ENCODE assay signal across 18 cellular contexts in genomic region chr6:18423426-18423825, GRCh38. TPM values are rescaled to one million over a fixed set of nuclear protein-coding genes. Genes with fewer than 3 reads are reported as not detected.
DNase-seq lines count a peak whose midpoint lies in the region; ATAC-seq and TF ChIP-seq lines count a peak whose summit lies in the region.
"Had no signal": no experiment of that assay in that cellular context is flagged by ENCODE, and none has a peak within 500 bp of the region (broad histone marks: within the 10 kb centered on the region; RNA-seq: fewer than 3 reads in every experiment).

No MANE protein-coding gene starts in this region.

- POLR2A ChIA-PET in RWPE1 (lab: Yijun Ruan, JAX; ENCODE audit: low non-redundant PET): no interaction called here

- TF ChIP-seq CTCF in RWPE1 (conservative IDR thresholded peaks at IDR 0.05; ENCODE audit: low read depth) (no peak), foreskin keratinocyte (conservative IDR thresholded peaks at IDR 0.05) (no peak), gastrocnemius medialis (IDR thresholded peaks at IDR 0.05 in 4 of 5, conservative IDR thresholded peaks at IDR 0.05 in 1 of 5) (no peak)

- in situ Hi-C loops in gastrocnemius medialis (cut with MboI; ENCODE audit: low sequenced_read_pairs in 4 of 4): no loop called here

- no peaks in the 10 kb centered on the region for H3K36me3 ChIP-seq in gastrocnemius medialis
- H3K36me3 ChIP-seq: BLaER1 had no signal

- H3K4me1 ChIP-seq in foreskin keratinocyte (peaks cover 10% of the 10 kb centered on the region), gastrocnemius medialis (peaks cover 70 to 75% of the 10 kb centered on the region in 2 donors)
- H3K4me1 ChIP-seq: BLaER1, Caco-2 had no signal

- H3K9me3 ChIP-seq in gastrocnemius medialis: no peaks in the 10 kb centered on the region
- H3K9me3 ChIP-seq: BLaER1, Caco-2 had no signal

- H3K27me3 ChIP-seq in foreskin keratinocyte (no peaks in the 10 kb centered on the region), gastrocnemius medialis (no peaks in the 10 kb centered on the region)
- H3K27me3 ChIP-seq: BLaER1 had no signal

- CTCF ChIA-PET in RWPE1 (lab: Yijun Ruan, JAX): interaction anchor here (1.0 to 1.3 kb wide), 2 partner anchors 15 to 100 kb away, joined by 4 to 6 read pairs; no protein-coding TSS in a partner anchor

- no peak overlapping the region for H3K27ac ChIP-seq in RWPE1
- no peak overlapping the region for H3K27ac ChIP-seq in foreskin keratinocyte
- H3K27ac ChIP-seq in gastrocnemius medialis: peak overlapping the region in 3 of 4 donors; percentile 30 to 62 (median 59)
- H3K27ac ChIP-seq: BLaER1 had no signal

- no peak overlapping the region for H3K4me3 ChIP-seq in gastrocnemius medialis
- H3K4me3 ChIP-seq: BLaER1 had no signal

- intact Hi-C loops in gastrocnemius medialis (cut with DNase I; ENCODE audit: low total_unique reads): no loop called here

- ATAC-seq in foreskin keratinocyte: peak; percentile 60
- ATAC-seq in gastrocnemius medialis: peak in 1 of 2 donors; percentile 22
- ATAC-seq in GM21447 (IDR thresholded peaks at IDR 0.05; ENCODE audit: unreplicated experiment): no peak
- no peak for ATAC-seq in GM21825 (IDR thresholded peaks at IDR 0.05; ENCODE audit: unreplicated experiment)
- ATAC-seq: CD8-positive, alpha-beta T cell had no signal

- peak; percentile 18 for DNase-seq in DMS53 (lab: John Stamatoyannopoulos, UW)
- DNase-seq in DMS53 treated with DMSO at 0.1 percent for 48 hours (lab: John Stamatoyannopoulos, UW; ENCODE audit: unreplicated experiment): no peak
- peak; percentile 5 for DNase-seq in RWPE1 (ENCODE audit: low spot score)
- DNase-seq in foreskin keratinocyte: no peak
- no peak for DNase-seq in gastrocnemius medialis
- DNase-seq in OCI-M1 (lab: John Stamatoyannopoulos, UW): no peak
- DNase-seq: Caco-2; CD4-positive, CD25-positive, alpha-beta regulatory T cell; CD8-positive, alpha-beta T cell; DMS153; GF-D8; GOT3; H7; HCEC 1CT had no signal

- TF ChIP-seq POLR2A in gastrocnemius medialis (IDR thresholded peaks at IDR 0.05): no peak

RNA-seq across cellular contexts. Expression of gene RNF144B, which starts 36.3 kb away (rescaled TPM):
- 17.5 and 18.0 TPM in 2 replicates for total RNA-seq in foreskin keratinocyte
- 5.7 and 6.7 TPM in 2 replicates for polyA plus RNA-seq in foreskin keratinocyte
- 10 to 100 TPM in 3 of 4 donors, 1 to 10 TPM in 1; 8.4 to 47.0 (median 31.9) TPM for total RNA-seq in gastrocnemius medialis
- total RNA-seq: G401 had no signal

Comparison
In these comparisons a context has a peak if more than half of its experiments do, and no peak if none do; other contexts are left out.
1. DNase-seq: peak in DMS53 (single experiment) and RWPE1 (single experiment); none in DMS53 treated with DMSO at 0.1 percent for 48 hours (single experiment), foreskin keratinocyte (0 of 2), gastrocnemius medialis (0 of 2) and OCI-M1 (single experiment).
2. H3K27ac ChIP-seq: peak in gastrocnemius medialis (3 of 4); none in RWPE1 (single experiment) and foreskin keratinocyte (single experiment).